Comparison of ENCODE assay signal across 8 cellular contexts in the genomic region with DNA sequence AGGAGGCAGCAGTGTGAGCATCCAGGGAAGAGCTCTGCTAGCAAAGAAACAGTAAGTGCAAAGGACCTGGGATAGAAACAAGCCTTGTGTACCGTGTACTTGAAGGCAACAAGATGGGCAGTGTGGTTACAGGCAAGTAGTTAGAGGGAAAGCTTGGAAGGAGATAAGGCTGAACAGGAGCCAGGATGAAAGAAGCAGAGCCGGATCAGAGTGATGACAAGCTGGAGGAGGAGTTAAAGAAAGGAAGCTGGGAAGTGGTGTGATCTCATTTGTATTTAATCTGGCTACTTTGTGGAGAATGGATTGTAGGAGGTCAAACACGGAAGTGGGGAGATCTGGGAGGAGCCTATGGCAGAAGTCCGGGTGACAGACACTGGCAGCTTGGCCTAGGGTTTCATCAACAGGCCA. TPM values are rescaled to one million over a fixed set of nuclear protein-coding genes. Genes with fewer than 3 reads are reported as not detected.
DNase-seq lines count a peak whose midpoint lies in the region; ATAC-seq and TF ChIP-seq lines count a peak whose summit lies in the region.

No MANE protein-coding gene starts in this region.

- H3K9me3 Mint-ChIP-seq in activated CD4-positive, alpha-beta T cell treated with anti-CD3 and anti-CD28 coated beads for 36 hours (ENCODE audit: low read depth): no peaks in the 10 kb centered on the region
- H3K9me3 Mint-ChIP-seq in type B pancreatic cell: peaks cover 7% of the 10 kb centered on the region

- intact Hi-C loops in activated CD4-positive, alpha-beta T cell treated with anti-CD3 and anti-CD28 coated beads for 36 hours (cut with DNase I, micrococcal nuclease): loop anchor here in 1 of 2 experiments (1.0 to 2.0 kb wide), 2 partner anchors 37 to 262 kb away; no protein-coding TSS in a partner anchor
- intact Hi-C loops in left lung (cut with DNase I): loop anchor here in 1 of 2 donors (5.0 kb wide), 1 partner anchor 78 kb away; a partner anchor contains a TSS

- peak overlapping the region; percentile 44 for H3K27ac Mint-ChIP-seq in activated CD4-positive, alpha-beta T cell treated with anti-CD3 and anti-CD28 coated beads for 36 hours
- peak overlapping the region; percentile 10 for H3K27ac Mint-ChIP-seq in type B pancreatic cell

- H3K36me3 ChIP-seq in left lung: no peaks in the 10 kb centered on the region

- H3K27ac ChIP-seq in left lung: peak overlapping the region; percentile 20 to 77

- H3K4me3 ChIP-seq in astrocyte of the spinal cord (ENCODE audit: low read depth, low read length) (no peak overlapping the region), left lung (no peak overlapping the region)

- H3K4me1 Mint-ChIP-seq in activated CD4-positive, alpha-beta T cell treated with anti-CD3 and anti-CD28 coated beads for 36 hours: peaks cover 30% of the 10 kb centered on the region
- H3K4me1 Mint-ChIP-seq in type B pancreatic cell (ENCODE audit: unreplicated experiment): peaks cover 22% of the 10 kb centered on the region

- peaks cover 15 to 17% of the 10 kb centered on the region in 2 donors for H3K4me1 ChIP-seq in left lung

- POLR2A ChIA-PET in activated CD4-positive, alpha-beta T cell treated with anti-CD3 and anti-CD28 coated beads for 36 hours (lab: Charles Lee): interaction anchor here (0.6 to 1.8 kb wide), 3 partner anchors 28 to 262 kb away, joined by 3 to 11 read pairs (median 4); no protein-coding TSS in a partner anchor

- no peaks in the 10 kb centered on the region for H3K27me3 Mint-ChIP-seq in activated CD4-positive, alpha-beta T cell treated with anti-CD3 and anti-CD28 coated beads for 36 hours
- H3K27me3 Mint-ChIP-seq in type B pancreatic cell: no peaks in the 10 kb centered on the region

- in situ Hi-C loops in astrocyte of the spinal cord (cut with HindIII; ENCODE audit: low sequenced_read_pairs): no loop called here

- no peaks in the 10 kb centered on the region for H3K36me3 Mint-ChIP-seq in activated CD4-positive, alpha-beta T cell treated with anti-CD3 and anti-CD28 coated beads for 36 hours (ENCODE audit: low read depth)
- H3K36me3 Mint-ChIP-seq in type B pancreatic cell: no peaks in the 10 kb centered on the region

- no peak overlapping the region for H3K4me3 Mint-ChIP-seq in activated CD4-positive, alpha-beta T cell treated with anti-CD3 and anti-CD28 coated beads for 36 hours
- H3K4me3 Mint-ChIP-seq in type B pancreatic cell: no peak overlapping the region

- TF ChIP-seq CTCF in astrocyte of the spinal cord (IDR thresholded peaks at IDR 0.05; ENCODE audit: low read depth, low read length): no peak
- no peak for TF ChIP-seq CTCF in left lung (IDR thresholded peaks at IDR 0.05)
- TF ChIP-seq CTCF in type B pancreatic cell (conservative IDR thresholded peaks at IDR 0.05): no peak

- no peaks in the 10 kb centered on the region for H3K9me3 ChIP-seq in left lung

- no peaks in the 10 kb centered on the region for H3K27me3 ChIP-seq in left lung

- CTCF ChIA-PET in activated CD4-positive, alpha-beta T cell treated with anti-CD3 and anti-CD28 coated beads for 36 hours (lab: Charles Lee): interaction anchor here (0.6 to 1.6 kb wide), 7 partner anchors 9 to 424 kb away, joined by 3 to 5 read pairs (median 3); no protein-coding TSS in a partner anchor

- DNase-seq in activated CD4-positive, alpha-beta T cell treated with anti-CD3 and anti-CD28 coated beads for 36 hours: no peak
- DNase-seq in activated CD4-positive, alpha-beta T cell treated with anti-CD3 and anti-CD28 coated beads for 48 hours: no peak
- DNase-seq in astrocyte of the spinal cord (ENCODE audit: low read depth, low spot score) (peak; percentile 73), left lung (peak in 1 of 2 donors; percentile 35), type B pancreatic cell (ENCODE audit: extremely low spot score, unreplicated experiment) (no peak), HK-2 (ENCODE audit: unreplicated experiment) (no peak), NCI-H1694 (lab: John Stamatoyannopoulos, UW) (no peak)

- ATAC-seq in activated CD4-positive, alpha-beta T cell treated with anti-CD3 and anti-CD28 coated beads for 36 hours: no peak
- peak; percentile 64 for ATAC-seq in left lung
- ATAC-seq in HG02759 (IDR thresholded peaks at IDR 0.05; ENCODE audit: unreplicated experiment): no peak

RNA-seq across cellular contexts. Expression of a gene that starts 44.7 kb away (rescaled TPM):
- 10 to 100 TPM in 1 of 2 experiments, 1 to 10 TPM in 1; 9.0 to 11.7 TPM for total RNA-seq in activated CD4-positive, alpha-beta T cell treated with anti-CD3 and anti-CD28 coated beads for 36 hours
- total RNA-seq in left lung (10 to 100 TPM; 24.1 to 24.6 TPM), type B pancreatic cell (ENCODE audit: low replicate concordance) (21.5 and 23.3 TPM in 2 replicates)
